ENCODE assay signal across 8 cellular contexts in the genomic region with DNA sequence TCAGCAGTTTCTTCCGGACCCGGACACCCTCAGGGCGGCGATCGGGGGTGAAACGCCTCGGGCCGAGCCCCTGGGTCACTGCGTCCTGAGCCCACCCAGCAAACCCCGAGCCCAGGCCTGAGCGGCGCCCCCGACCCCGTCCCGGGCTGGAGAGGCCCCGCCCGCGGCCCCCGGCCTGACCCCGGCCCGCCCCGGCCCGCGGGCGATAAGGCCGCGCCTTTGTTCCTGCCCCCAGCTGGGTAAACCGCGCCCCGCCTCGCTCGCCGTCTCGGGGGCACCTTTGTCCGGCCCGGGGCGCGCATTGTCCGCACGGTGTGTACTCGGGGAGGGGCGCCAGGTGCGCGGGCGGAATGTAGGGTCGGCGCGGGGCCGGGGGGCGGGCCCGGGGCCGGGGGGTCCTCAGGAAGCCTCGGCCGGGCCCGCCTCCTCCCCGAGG. TPM values are rescaled to one million over a fixed set of nuclear protein-coding genes. Genes with fewer than 3 reads are reported as not detected.
DNase-seq lines count a peak whose midpoint lies in the region; ATAC-seq and TF ChIP-seq lines count a peak whose summit lies in the region.

No MANE protein-coding gene starts in this region.

- WGBS in lower leg skin, 2 donors: 4% methylated on average over 8 to 16 of the region's 56 CpGs

- TF ChIP-seq CTCF in cardiac muscle cell (IDR thresholded peaks at IDR 0.05; ENCODE audit: low read depth, low read length) (no peak), lower leg skin (IDR thresholded peaks at IDR 0.05) (no peak)

- intact Hi-C loops in left ventricle myocardium superior (cut with micrococcal nuclease) (no loop called here), lower leg skin (cut with DNase I; ENCODE audit: low total_unique reads) (no loop called here)

- no peak overlapping the region for H3K27ac Mint-ChIP-seq in activated T-helper 17 cell treated with anti-CD3 and anti-CD28 coated beads, Interleukin-2, amount 50 U/mL, for 72 hours

- H3K4me1 ChIP-seq in cardiac muscle cell (ENCODE audit: low read depth): peaks cover 13% of the 10 kb centered on the region

- H3K27me3 Mint-ChIP-seq in activated T-helper 17 cell treated with anti-CD3 and anti-CD28 coated beads, Interleukin-2, amount 50 U/mL, for 72 hours: peaks cover 61% of the 10 kb centered on the region

- H3K4me3 Mint-ChIP-seq in activated T-helper 17 cell treated with anti-CD3 and anti-CD28 coated beads, Interleukin-2, amount 50 U/mL, for 72 hours: peak overlapping the region; percentile 57

- peaks cover 10% of the 10 kb centered on the region for H3K4me1 Mint-ChIP-seq in activated T-helper 17 cell treated with anti-CD3 and anti-CD28 coated beads, Interleukin-2, amount 50 U/mL, for 72 hours

- H3K4me3 ChIP-seq in cardiac muscle cell: peak overlapping the region; percentile 36
- peak overlapping the region; percentile 22 for H3K4me3 ChIP-seq in lower leg skin (ENCODE audit: low read depth, poor library complexity, severe bottlenecking)

- no peaks in the 10 kb centered on the region for H3K9me3 Mint-ChIP-seq in activated T-helper 17 cell treated with anti-CD3 and anti-CD28 coated beads, Interleukin-2, amount 50 U/mL, for 72 hours

- H3K36me3 ChIP-seq in cardiac muscle cell: no peaks in the 10 kb centered on the region

- DNase-seq in cardiac muscle cell (ENCODE audit: low read depth in 1 of 2, low spot score in 1 of 2) (no peak), left ventricle myocardium superior (no peak), lower leg skin (ENCODE audit: low spot score in 2 of 2) (peak in 1 of 2 donors; percentile 75), NCI-H1092 treated with DMSO at 0.1 percent for 48 hours (lab: John Stamatoyannopoulos, UW) (no peak), MV-4-11 (lab: John Stamatoyannopoulos, UW) (no peak)

- H3K27ac ChIP-seq in cardiac muscle cell: no peak overlapping the region

- no peaks in the 10 kb centered on the region for H3K9me3 ChIP-seq in cardiac muscle cell (ENCODE audit: low read depth)

- no peak for TF ChIP-seq POLR2A in lower leg skin (IDR thresholded peaks at IDR 0.05)

- H3K36me3 Mint-ChIP-seq in activated T-helper 17 cell treated with anti-CD3 and anti-CD28 coated beads, Interleukin-2, amount 50 U/mL, for 72 hours (ENCODE audit: low read depth): peaks cover 9% of the 10 kb centered on the region

- H3K27me3 ChIP-seq in cardiac muscle cell: peaks cover 98% of the 10 kb centered on the region

- ATAC-seq in left ventricle myocardium superior (no peak), HG03135 (IDR thresholded peaks at IDR 0.05; ENCODE audit: unreplicated experiment) (no peak), GM21367 (IDR thresholded peaks at IDR 0.05; ENCODE audit: unreplicated experiment) (no peak)
- ATAC-seq in activated T-helper 17 cell treated with anti-CD3 and anti-CD28 coated beads, Interleukin-2, amount 50 U/mL, for 72 hours (replicated peaks): no peak

RNA-seq across cellular contexts. Expression of gene MNX1, which starts 10.8 kb away (rescaled TPM):
- 0.56 and 0.77 TPM in 2 replicates for total RNA-seq in cardiac muscle cell
- 0.31 and 0.35 TPM in 2 replicates for polyA plus RNA-seq in cardiac muscle cell
- not detected for total RNA-seq in left ventricle myocardium superior
- total RNA-seq in activated T-helper 17 cell treated with anti-CD3 and anti-CD28 coated beads, Interleukin-2, amount 50 U/mL, for 72 hours: not detected
- total RNA-seq in lower leg skin: under 1 TPM in 1 of 4 donors, not detected in 3; 0.76 TPM

RNA-seq across cellular contexts. Expression of gene NOM1, which starts 50.1 kb away (rescaled TPM):
- total RNA-seq in cardiac muscle cell: 9.9 and 18.3 TPM in 2 replicates
- polyA plus RNA-seq in cardiac muscle cell: 5.6 and 8.9 TPM in 2 replicates
- 7.8 TPM for total RNA-seq in left ventricle myocardium superior
- total RNA-seq in activated T-helper 17 cell treated with anti-CD3 and anti-CD28 coated beads, Interleukin-2, amount 50 U/mL, for 72 hours: 10 to 100 TPM; 20.5 to 37.4 TPM
- 10 to 100 TPM in 3 of 4 donors, 1 to 10 TPM in 1; 9.0 to 26.4 (median 17.4) TPM for total RNA-seq in lower leg skin
